In genomic region chr12:28704477-28705169, GRCh38 we compare ENCODE assay signal across 18 cellular contexts.
DNase-seq lines count a peak whose midpoint lies in the region; ATAC-seq and TF ChIP-seq lines count a peak whose summit lies in the region.
"Had no signal": no experiment of that assay in that cellular context is flagged by ENCODE, and none has a peak within 500 bp of the region (broad histone marks: within the 10 kb centered on the region; RNA-seq: fewer than 3 reads in every experiment).

No MANE protein-coding gene starts in this region.

- H3K4me3 ChIP-seq in AG09309 (ENCODE audit: control insufficient read depth, low read depth, low read length): no peak overlapping the region
- H3K4me3 ChIP-seq in GM23248: no peak overlapping the region
- H3K4me3 ChIP-seq in adipocyte (ENCODE audit: low read length): no peak overlapping the region
- no peak overlapping the region for H3K4me3 ChIP-seq in neural cell (ENCODE audit: low read length)
- H3K4me3 ChIP-seq: SK-N-MC had no signal

- no peak for ATAC-seq in GM21526 (IDR thresholded peaks at IDR 0.05; ENCODE audit: low FRiP score, unreplicated experiment)
- no peak for ATAC-seq in HG02981 (IDR thresholded peaks at IDR 0.05; ENCODE audit: unreplicated experiment)

- DNase-seq in AG09309 (ENCODE audit: low read depth) (peak; percentile 43), GM23248 (peak; percentile 66), adipocyte (ENCODE audit: low read depth) (peak; percentile 19), 8988T (no peak)
- DNase-seq: GOT3; NCI-H1105 treated with DMSO at 0.1 percent for 48 hours; NCI-H1694; NCI-H2107; NCI-H510A; NCI-H748 treated with DMSO at 0.1 percent for 48 hours; NK-92 treated with Interleukin-12 subunit alpha and Interleukin-12 subunit beta, amount 100 ng/mL, for 24 hours; Right ventricle myocardium superior had no signal

- no peak for TF ChIP-seq RAD21 in neural cell (conservative IDR thresholded peaks at IDR 0.05)

- H2AFZ ChIP-seq in GM23248 (no peak overlapping the region), neural cell (ENCODE audit: low read depth, low read length) (no peak overlapping the region)

- peaks cover 7% of the 10 kb centered on the region for H3K9me3 ChIP-seq in GM23248 (ENCODE audit: low read depth)
- peaks cover 18% of the 10 kb centered on the region for H3K9me3 ChIP-seq in adipocyte (ENCODE audit: control insufficient read depth, low read length)
- H3K9me3 ChIP-seq in neural cell (ENCODE audit: low read length): no peaks in the 10 kb centered on the region

- H3K36me3 ChIP-seq in GM23248 (ENCODE audit: low read depth): 0 out of 2 replicates have a peak, but pooled peaks cover 4% of the 10 kb centered on the region
- H3K36me3 ChIP-seq in adipocyte (ENCODE audit: control insufficient read depth, insufficient read depth, low read length, severe bottlenecking): no peaks in the 10 kb centered on the region
- no peaks in the 10 kb centered on the region for H3K36me3 ChIP-seq in neural cell (ENCODE audit: insufficient read depth, low read length)

- no peaks in the 10 kb centered on the region for H3K79me2 ChIP-seq in GM23248 (ENCODE audit: insufficient read depth)
- no peaks in the 10 kb centered on the region for H3K79me2 ChIP-seq in neural cell (replicated peaks; ENCODE audit: insufficient read depth, low read length)

- in situ Hi-C loops in GM23248 (cut with MboI): no loop called here

- H3K9me2 ChIP-seq in GM23248 (ENCODE audit: insufficient read depth): no peaks in the 10 kb centered on the region
- H3K9me2 ChIP-seq in neural cell (ENCODE audit: insufficient read depth, low read length): no peaks in the 10 kb centered on the region

- H3F3A ChIP-seq in GM23248 (ENCODE audit: insufficient read depth) (peaks cover 17% of the 10 kb centered on the region), neural cell (ENCODE audit: insufficient read depth, low read length, poor library complexity, severe bottlenecking) (no peaks in the 10 kb centered on the region)

- H3K9ac ChIP-seq in GM23248 (peak overlapping the region; percentile 56), adipocyte (ENCODE audit: low read length) (no peak overlapping the region), neural cell (ENCODE audit: low read length) (no peak overlapping the region)

- peaks cover 22% of the 10 kb centered on the region for H3K4me1 ChIP-seq in GM23248 (ENCODE audit: insufficient read depth)
- H3K4me1 ChIP-seq in adipocyte (ENCODE audit: control insufficient read depth, insufficient read depth, low read length): peaks cover 9% of the 10 kb centered on the region

- H4K20me1 ChIP-seq in GM23248 (ENCODE audit: insufficient read depth) (no peaks in the 10 kb centered on the region), neural cell (ENCODE audit: insufficient read depth) (no peaks in the 10 kb centered on the region)

- H3K27ac ChIP-seq in GM23248: peak overlapping the region; percentile 76
- no peak overlapping the region for H3K27ac ChIP-seq in neural cell (ENCODE audit: low read length)
- H3K27ac ChIP-seq: C4-2B, HL-60, SK-N-MC had no signal

- no peaks in the 10 kb centered on the region for H3K27me3 ChIP-seq in GM23248 (replicated peaks; ENCODE audit: insufficient read depth)
- H3K27me3 ChIP-seq in adipocyte (replicated peaks; ENCODE audit: control insufficient read depth, insufficient read depth, low read length): no peaks in the 10 kb centered on the region
- H3K27me3 ChIP-seq in neural cell (ENCODE audit: insufficient read depth, low read depth, low read length): no peaks in the 10 kb centered on the region

- TF ChIP-seq EP300 in neural cell (conservative IDR thresholded peaks at IDR 0.05; ENCODE audit: poor library complexity, severe bottlenecking): peak; percentile 72

- TF ChIP-seq CTCF in AG09309 (IDR thresholded peaks at IDR 0.05; ENCODE audit: control insufficient read depth, insufficient read depth, low read depth, low read length, missing control alignments) (no peak), neural cell (IDR thresholded peaks at IDR 0.05; ENCODE audit: poor library complexity, severe bottlenecking) (no peak)

- H3K4me2 ChIP-seq in GM23248 (ENCODE audit: unreplicated experiment) (peak overlapping the region; percentile 0), neural cell (ENCODE audit: low read length) (no peak overlapping the region)

TF ChIP-seq in neural cell, 6 proteins besides CTCF, POLR2A, EP300 and RAD21:
- TF ChIP-seq POLR2AphosphoS5 (IDR thresholded peaks at IDR 0.05) (peak; percentile 54), SMC3 (conservative IDR thresholded peaks at IDR 0.05; ENCODE audit: poor library complexity) (no peak)
TF ChIP-seq in neural cell: peak in this region for 1.
